ENCODE assay signal across 9 cellular contexts in the genomic region with DNA sequence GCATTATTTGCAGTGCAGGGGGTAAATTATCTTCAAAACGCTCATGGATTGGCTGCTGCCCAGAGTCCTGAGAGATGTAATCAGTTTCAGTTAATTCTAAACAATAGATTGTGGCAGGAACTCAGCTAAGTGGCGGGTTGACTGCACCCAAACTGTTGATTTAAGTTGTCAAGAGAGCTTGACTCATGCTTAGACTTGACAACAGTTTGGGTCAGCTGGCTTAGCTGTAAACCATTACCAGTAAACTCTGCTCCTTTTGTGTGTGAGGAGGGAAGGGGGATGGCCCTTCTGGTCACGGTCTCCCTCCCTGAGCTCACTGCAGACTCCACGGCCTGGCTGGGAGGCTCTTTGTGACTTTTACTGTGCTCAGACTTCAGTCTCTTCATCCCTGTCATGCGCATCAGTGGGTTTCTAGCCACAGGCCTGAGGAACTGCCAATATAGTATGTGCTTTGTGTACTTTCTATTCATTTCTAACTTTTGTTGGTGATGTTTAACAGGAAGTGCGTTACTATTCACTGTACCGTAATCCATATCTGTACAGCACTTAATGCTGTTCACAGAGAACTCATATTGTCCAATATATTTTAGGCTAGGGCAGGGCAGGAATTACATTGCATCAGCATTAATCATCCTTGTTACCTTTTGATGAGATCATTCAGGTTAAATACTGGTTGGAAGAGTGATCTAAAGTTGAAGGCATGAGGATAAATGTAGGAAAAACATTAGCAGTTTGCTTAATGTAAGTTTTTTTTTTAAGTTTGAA.
DNase-seq lines count a peak whose midpoint lies in the region; ATAC-seq, FAIRE-seq and TF ChIP-seq lines count a peak whose summit lies in the region.
"Had no signal": no experiment of that assay in that cellular context is flagged by ENCODE, and none has a peak within 500 bp of the region (broad histone marks: within the 10 kb centered on the region; RNA-seq: fewer than 3 reads in every experiment).

No MANE protein-coding gene starts in this region.

- POLR2A ChIA-PET in CD8-positive, alpha-beta memory T cell (lab: Charles Lee) = no interaction called here
- POLR2A ChIA-PET in activated CD4-positive, alpha-beta memory T cell treated with anti-CD3 and anti-CD28 coated beads, Interleukin-2, amount 10 ng/mL, durations not matched to agents 7 days and 5 days (lab: Charles Lee) = no interaction called here

- intact Hi-C loops in sigmoid colon (cut with DNase I) = no loop called here

- 35 to 62% methylated on average over 7 of the region's 7 CpGs for WGBS in sigmoid colon, 2 donors

- TF ChIP-seq CTCF in OCI-LY3 (IDR thresholded peaks at IDR 0.05; ENCODE audit: low read depth, low read length) (no peak), keratinocyte (optimal IDR thresholded peaks at IDR 0.05 in 1 of 3, IDR thresholded peaks at IDR 0.05 in 1 of 3, conservative IDR thresholded peaks at IDR 0.05 in 1 of 3; ENCODE audit: extremely low read depth in 1 of 3, insufficient read depth in 2 of 3, low read length in 3 of 3) (no peak), sigmoid colon (IDR thresholded peaks at IDR 0.05) (no peak)

- H2AFZ ChIP-seq in OCI-LY3 (ENCODE audit: low read depth, low read length) (no peak overlapping the region), keratinocyte (ENCODE audit: control insufficient read depth, low read length) (peak overlapping the region; percentile 46)

- H3K36me3 ChIP-seq in OCI-LY3 (replicated peaks; ENCODE audit: low read depth, low read length) (peaks cover 8% of the 10 kb centered on the region), keratinocyte (ENCODE audit: control insufficient read depth in 2 of 2, extremely low read depth in 1 of 2, insufficient read depth in 2 of 2, low read length in 2 of 2) (no peaks in the 10 kb centered on the region), sigmoid colon (no peaks in the 10 kb centered on the region)
- H3K36me3 ChIP-seq in CD8-positive, alpha-beta memory T cell (ENCODE audit: insufficient read depth, low read length) = no peaks in the 10 kb centered on the region

- H3K4me2 ChIP-seq in OCI-LY3 (ENCODE audit: low read length) (peak overlapping the region; percentile 60), keratinocyte (ENCODE audit: control insufficient read depth, extremely low read depth, insufficient read depth, low read depth, low read length) (peak overlapping the region; percentile 83)

- H3K27ac Mint-ChIP-seq in CD8-positive, alpha-beta memory T cell = no peak overlapping the region
- no peak overlapping the region for H3K27ac Mint-ChIP-seq in activated CD4-positive, alpha-beta memory T cell treated with anti-CD3 and anti-CD28 coated beads, Interleukin-2, amount 10 ng/mL, durations not matched to agents 7 days and 5 days

- H3K27me3 ChIP-seq in OCI-LY3 (ENCODE audit: low read depth, low read length) = no peaks in the 10 kb centered on the region
- H3K27me3 ChIP-seq in keratinocyte (ENCODE audit: control insufficient read depth, extremely low read depth, insufficient read depth, low read length) = no peaks in the 10 kb centered on the region
- H3K27me3 ChIP-seq in sigmoid colon = no peaks in the 10 kb centered on the region
- H3K27me3 ChIP-seq in CD8-positive, alpha-beta memory T cell (ENCODE audit: insufficient read depth, low read length, poor library complexity, severe bottlenecking) = no peaks in the 10 kb centered on the region

- H3K4me1 ChIP-seq in OCI-LY3 (ENCODE audit: low read length) (peaks cover 24% of the 10 kb centered on the region), keratinocyte (ENCODE audit: control insufficient read depth, extremely low read depth, insufficient read depth, low read length) (peaks cover 35% of the 10 kb centered on the region), sigmoid colon (peaks cover 0 to 16% (median 0%) of the 10 kb centered on the region in 4 donors)
- H3K4me1 ChIP-seq in CD8-positive, alpha-beta memory T cell (ENCODE audit: insufficient read depth, low read length) = no peaks in the 10 kb centered on the region

- peaks cover 11 to 60% (median 14%) of the 10 kb centered on the region in 3 donors for H3K36me3 Mint-ChIP-seq in CD8-positive, alpha-beta memory T cell
- peaks cover 13% of the 10 kb centered on the region for H3K36me3 Mint-ChIP-seq in activated CD4-positive, alpha-beta memory T cell treated with anti-CD3 and anti-CD28 coated beads, Interleukin-2, amount 10 ng/mL, durations not matched to agents 7 days and 5 days (ENCODE audit: low read depth)

- H3K27me3 Mint-ChIP-seq in CD8-positive, alpha-beta memory T cell = no peaks in the 10 kb centered on the region
- no peaks in the 10 kb centered on the region for H3K27me3 Mint-ChIP-seq in activated CD4-positive, alpha-beta memory T cell treated with anti-CD3 and anti-CD28 coated beads, Interleukin-2, amount 10 ng/mL, durations not matched to agents 7 days and 5 days

- dilution Hi-C loops in keratinocyte (cut with MboI; ENCODE audit: extremely low pct_ligation_motif_present, low sequenced_read_pairs) = no loop called here

- H3K79me2 ChIP-seq in OCI-LY3 (ENCODE audit: low read length) = no peaks in the 10 kb centered on the region
- H3K79me2 ChIP-seq in keratinocyte (ENCODE audit: control insufficient read depth, insufficient read depth, low read length) = no peaks in the 10 kb centered on the region

- peak overlapping the region; percentile 27 for H3K4me3 ChIP-seq in OCI-LY3 (ENCODE audit: low read length)
- peak overlapping the region; percentile 8 to 19 (median 14) for H3K4me3 ChIP-seq in keratinocyte (ENCODE audit: control insufficient read depth in 2 of 3, extremely low read depth in 1 of 3, insufficient read depth in 2 of 3, low read depth in 1 of 3, low read length in 3 of 3)
- H3K4me3 ChIP-seq in sigmoid colon = no peak overlapping the region
- H3K4me3 ChIP-seq in CD8-positive, alpha-beta memory T cell (ENCODE audit: low read length) = no peak overlapping the region

- H3K4me3 Mint-ChIP-seq in CD8-positive, alpha-beta memory T cell = no peak overlapping the region
- no peak overlapping the region for H3K4me3 Mint-ChIP-seq in activated CD4-positive, alpha-beta memory T cell treated with anti-CD3 and anti-CD28 coated beads, Interleukin-2, amount 10 ng/mL, durations not matched to agents 7 days and 5 days

- no peaks in the 10 kb centered on the region for H3K4me1 Mint-ChIP-seq in CD8-positive, alpha-beta memory T cell
- no peaks in the 10 kb centered on the region for H3K4me1 Mint-ChIP-seq in activated CD4-positive, alpha-beta memory T cell treated with anti-CD3 and anti-CD28 coated beads, Interleukin-2, amount 10 ng/mL, durations not matched to agents 7 days and 5 days

- peak; percentile 94 for ATAC-seq in HG03139 (IDR thresholded peaks at IDR 0.05; ENCODE audit: unreplicated experiment)

- no peak for TF ChIP-seq POLR2A in sigmoid colon (IDR thresholded peaks at IDR 0.05)

- H3K9me3 ChIP-seq in OCI-LY3 (ENCODE audit: insufficient read depth, low read length) (no peaks in the 10 kb centered on the region), keratinocyte (ENCODE audit: control insufficient read depth, low read depth, low read length) (no peaks in the 10 kb centered on the region), sigmoid colon (peaks cover 0 to 4% (median 0%) of the 10 kb centered on the region in 4 donors)
- no peaks in the 10 kb centered on the region for H3K9me3 ChIP-seq in CD8-positive, alpha-beta memory T cell (ENCODE audit: low read length)

- no peaks in the 10 kb centered on the region for H3K9me1 ChIP-seq in keratinocyte (ENCODE audit: control insufficient read depth, extremely low read depth, insufficient read depth, low read length)

- H3K9ac ChIP-seq in OCI-LY3 (ENCODE audit: low read length) (peak overlapping the region; percentile 43), keratinocyte (ENCODE audit: control insufficient read depth, extremely low read depth, insufficient read depth, low read length) (peak overlapping the region; percentile 75)

- DNase-seq in NCI-H1092 treated with DMSO at 0.1 percent for 48 hours (lab: John Stamatoyannopoulos, UW) (peak; percentile 21), NCI-H1092 (lab: John Stamatoyannopoulos, UW) (no peak), keratinocyte (ENCODE audit: low read depth, low spot score) (peak; percentile 84), sigmoid colon (no peak)
- no peak for DNase-seq in CD8-positive, alpha-beta memory T cell
- no peak for DNase-seq in activated CD4-positive, alpha-beta memory T cell treated with anti-CD3 and anti-CD28 coated beads, Interleukin-2, amount 10 ng/mL, durations not matched to agents 7 days and 5 days

- CTCF ChIA-PET in CD8-positive, alpha-beta memory T cell (lab: Charles Lee) = no interaction called here
- CTCF ChIA-PET in activated CD4-positive, alpha-beta memory T cell treated with anti-CD3 and anti-CD28 coated beads, Interleukin-2, amount 10 ng/mL, durations not matched to agents 7 days and 5 days (lab: Charles Lee) = no interaction called here

- no peak for TF ChIP-seq EP300 in sigmoid colon (IDR thresholded peaks at IDR 0.05)

- H3K27ac ChIP-seq in OCI-LY3 (ENCODE audit: low read length) (peak overlapping the region; percentile 63), keratinocyte (ENCODE audit: control insufficient read depth, insufficient read depth, low read length) (peak overlapping the region; percentile 98), sigmoid colon (no peak overlapping the region)
- H3K27ac ChIP-seq in CD8-positive, alpha-beta memory T cell (ENCODE audit: low read depth, low read length) = no peak overlapping the region
- H3K27ac ChIP-seq: 22Rv1 had no signal

- peak; percentile 84 for FAIRE-seq in keratinocyte (lab: Jason Lieb, UNC)

- H3K9me3 Mint-ChIP-seq in CD8-positive, alpha-beta memory T cell = peaks cover 0 to 20% (median 10%) of the 10 kb centered on the region in 5 donors
- H3K9me3 Mint-ChIP-seq in activated CD4-positive, alpha-beta memory T cell treated with anti-CD3 and anti-CD28 coated beads, Interleukin-2, amount 10 ng/mL, durations not matched to agents 7 days and 5 days = peaks cover 20% of the 10 kb centered on the region

- H4K20me1 ChIP-seq in OCI-LY3 (ENCODE audit: insufficient read depth, low read length) (no peaks in the 10 kb centered on the region), keratinocyte (ENCODE audit: control insufficient read depth, extremely low read depth, insufficient read depth, low read length) (no peaks in the 10 kb centered on the region)

Comparison
In these comparisons a context has a peak if more than half of its experiments do, and no peak if none do; other contexts are left out.
1. DNase-seq: peak in NCI-H1092 treated with DMSO at 0.1 percent for 48 hours (single experiment) and keratinocyte (single experiment); none in NCI-H1092 (single experiment), sigmoid colon (single experiment), CD8-positive, alpha-beta memory T cell (0 of 5) and activated CD4-positive, alpha-beta memory T cell treated with anti-CD3 and anti-CD28 coated beads, Interleukin-2, amount 10 ng/mL, durations not matched to agents 7 days and 5 days (single experiment).
2. H3K27ac ChIP-seq: peak in OCI-LY3 (single experiment) and keratinocyte (single experiment); none in sigmoid colon (0 of 4) and CD8-positive, alpha-beta memory T cell (single experiment).
3. H3K4me3 ChIP-seq: peak in OCI-LY3 (single experiment) and keratinocyte (3 of 3); none in sigmoid colon (0 of 4) and CD8-positive, alpha-beta memory T cell (single experiment).